Comparison of ENCODE assay signal across 2 cellular contexts in the genomic region with DNA sequence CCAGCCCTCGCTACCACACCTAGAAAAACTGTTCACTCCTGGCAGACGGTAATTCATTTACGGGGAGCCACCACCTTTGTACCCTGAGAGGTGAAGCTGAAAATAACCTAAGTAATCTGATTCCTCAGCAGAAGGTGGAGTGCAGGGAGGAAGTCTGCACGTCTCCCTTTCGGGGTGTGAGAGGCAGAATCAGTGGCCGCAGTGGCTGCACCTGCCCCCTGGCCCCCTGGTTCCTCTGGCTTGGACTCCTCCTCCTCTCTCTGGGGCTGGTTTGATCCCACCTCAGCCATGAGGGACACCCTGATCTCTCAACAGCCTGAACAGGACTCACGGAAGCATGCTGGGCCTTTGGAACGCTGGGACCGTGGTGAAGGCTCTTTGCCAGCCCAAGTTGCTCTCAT.
TF ChIP-seq lines count a peak whose summit lies in the region.

No MANE protein-coding gene starts in this region.

TF ChIP-seq in HEK293, 187 proteins besides CTCF, POLR2A, EP300 and RAD21 (continued from another document):
- TF ChIP-seq, protein P1, sequence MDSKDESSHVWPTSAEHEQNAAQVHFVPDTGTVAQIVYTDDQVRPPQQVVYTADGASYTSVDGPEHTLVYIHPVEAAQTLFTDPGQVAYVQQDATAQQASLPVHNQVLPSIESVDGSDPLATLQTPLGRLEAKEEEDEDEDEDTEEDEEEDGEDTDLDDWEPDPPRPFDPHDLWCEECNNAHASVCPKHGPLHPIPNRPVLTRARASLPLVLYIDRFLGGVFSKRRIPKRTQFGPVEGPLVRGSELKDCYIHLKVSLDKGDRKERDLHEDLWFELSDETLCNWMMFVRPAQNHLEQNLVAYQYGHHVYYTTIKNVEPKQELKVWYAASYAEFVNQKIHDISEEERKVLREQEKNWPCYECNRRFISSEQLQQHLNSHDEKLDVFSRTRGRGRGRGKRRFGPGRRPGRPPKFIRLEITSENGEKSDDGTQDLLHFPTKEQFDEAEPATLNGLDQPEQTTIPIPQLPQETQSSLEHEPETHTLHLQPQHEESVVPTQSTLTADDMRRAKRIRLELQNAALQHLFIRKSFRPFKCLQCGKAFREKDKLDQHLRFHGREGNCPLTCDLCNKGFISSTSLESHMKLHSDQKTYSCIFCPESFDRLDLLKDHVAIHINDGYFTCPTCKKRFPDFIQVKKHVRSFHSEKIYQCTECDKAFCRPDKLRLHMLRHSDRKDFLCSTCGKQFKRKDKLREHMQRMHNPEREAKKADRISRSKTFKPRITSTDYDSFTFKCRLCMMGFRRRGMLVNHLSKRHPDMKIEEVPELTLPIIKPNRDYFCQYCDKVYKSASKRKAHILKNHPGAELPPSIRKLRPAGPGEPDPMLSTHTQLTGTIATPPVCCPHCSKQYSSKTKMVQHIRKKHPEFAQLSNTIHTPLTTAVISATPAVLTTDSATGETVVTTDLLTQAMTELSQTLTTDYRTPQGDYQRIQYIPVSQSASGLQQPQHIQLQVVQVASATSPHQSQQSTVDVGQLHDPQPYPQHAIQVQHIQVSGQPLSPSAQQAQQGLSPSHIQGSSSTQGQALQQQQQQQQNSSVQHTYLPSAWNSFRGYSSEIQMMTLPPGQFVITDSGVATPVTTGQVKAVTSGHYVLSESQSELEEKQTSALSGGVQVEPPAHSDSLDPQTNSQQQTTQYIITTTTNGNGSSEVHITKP (tag by site-specific recombination; IDR thresholded peaks at IDR 0.05), result 0 out of 2 replicates have a peak, but pooled peaks have one; percentile 12
TF ChIP-seq in HEK293: peak in this region for 1.

TF ChIP-seq in H1, 55 proteins besides CTCF, POLR2A, EP300 and RAD21 (continued from another document):
- TF ChIP-seq BRCA1 (IDR thresholded peaks at IDR 0.05; ENCODE audit: low read depth, low read length) (no peak), TCF12 (IDR thresholded peaks at IDR 0.05; ENCODE audit: low read depth, low read length) (no peak), HDAC2 (IDR thresholded peaks at IDR 0.05; ENCODE audit: borderline replicate concordance in 1 of 2, low read depth in 2 of 2, low read length in 2 of 2) (no peak), SP2 (IDR thresholded peaks at IDR 0.05; ENCODE audit: low read length) (no peak), POU5F1 (IDR thresholded peaks at IDR 0.05; ENCODE audit: low read depth, low read length) (no peak), SIRT6 (IDR thresholded peaks at IDR 0.05; ENCODE audit: low read length) (no peak), HDAC6 (IDR thresholded peaks at IDR 0.05; ENCODE audit: low read depth, low read length) (no peak), MAFK (IDR thresholded peaks at IDR 0.05; ENCODE audit: low read depth, low read length) (no peak)
